ENCODE assay signal across 1 cellular context in the genomic region with DNA sequence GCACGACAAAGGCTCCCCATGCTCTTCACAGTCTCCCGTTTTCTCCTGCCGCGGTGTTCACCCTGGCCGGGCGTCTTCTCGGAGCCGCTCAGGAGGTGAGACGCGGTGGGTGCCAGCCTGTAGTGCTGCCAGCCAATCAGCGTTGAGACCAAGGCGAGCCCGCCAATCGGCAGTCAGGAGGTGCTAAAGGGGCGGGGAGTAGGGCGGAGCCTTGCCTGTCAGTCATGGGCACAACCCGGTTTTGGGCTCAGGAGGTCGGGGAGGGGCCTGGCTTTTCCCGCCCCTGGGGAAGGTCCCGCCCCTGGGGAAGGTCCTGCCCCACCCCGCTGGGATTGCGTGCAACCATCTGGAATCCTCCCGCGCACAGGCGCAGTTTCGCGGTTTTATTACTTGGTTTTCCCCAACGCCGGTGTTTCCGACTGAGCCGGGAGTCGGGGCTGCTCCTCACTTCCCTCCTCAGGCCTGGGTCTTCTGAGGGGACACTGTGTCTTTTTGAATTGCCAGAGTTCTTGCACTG.
TF ChIP-seq lines count a peak whose summit lies in the region.

PRDM7 (minus strand) TSS at position 92 of the 517 bp plus-strand sequence. CDS start 1,421 bp downstream, outside the sequence.

TF ChIP-seq in K562, 482 proteins besides CTCF, POLR2A, EP300 and RAD21 (continued from another document and continues in another):
- TF ChIP-seq CUX1 (CRISPR knock-in tag; IDR thresholded peaks at IDR 0.05) (no peak), U2AF1 (optimal IDR thresholded peaks at IDR 0.05; ENCODE audit: low read depth, low read length) (no peak), PHTF2 (CRISPR knock-in tag; IDR thresholded peaks at IDR 0.05) (no peak), ARHGAP35 (IDR thresholded peaks at IDR 0.05; ENCODE audit: partially characterized antibody) (no peak), HMGXB4 (CRISPR knock-in tag; IDR thresholded peaks at IDR 0.05) (no peak), HEY1 (CRISPR knock-in tag; IDR thresholded peaks at IDR 0.05; ENCODE audit: borderline replicate concordance) (no peak), LARP7 (IDR thresholded peaks at IDR 0.05) (no peak), SMARCC2 (IDR thresholded peaks at IDR 0.05; ENCODE audit: low read depth) (no peak), NCOA6 (IDR thresholded peaks at IDR 0.05) (no peak), SMARCE1 (IDR thresholded peaks at IDR 0.05) (no peak), CREB5 (CRISPR knock-in tag; IDR thresholded peaks at IDR 0.05) (no peak), CHD2 (IDR thresholded peaks at IDR 0.05; ENCODE audit: low read depth, low read length) (peak; percentile 82), FOXP1 (CRISPR knock-in tag; IDR thresholded peaks at IDR 0.05) (no peak), ZNF174 (CRISPR knock-in tag; IDR thresholded peaks at IDR 0.05) (no peak), ZBTB43 (CRISPR knock-in tag; IDR thresholded peaks at IDR 0.05) (no peak), ZNF12 (CRISPR knock-in tag; IDR thresholded peaks at IDR 0.05) (no peak), ZNF277 (CRISPR knock-in tag; IDR thresholded peaks at IDR 0.05; ENCODE audit: borderline replicate concordance) (no peak), HIVEP1 (CRISPR knock-in tag; IDR thresholded peaks at IDR 0.05) (no peak), NR4A1 (CRISPR knock-in tag; IDR thresholded peaks at IDR 0.05) (no peak), NR4A1 (tag; IDR thresholded peaks at IDR 0.05) (no peak), HES1 (IDR thresholded peaks at IDR 0.05; ENCODE audit: low read depth) (no peak), CHD1 (IDR thresholded peaks at IDR 0.05; ENCODE audit: low read length) (no peak), RBM25 (IDR thresholded peaks at IDR 0.05; ENCODE audit: low read depth, low read length, severe bottlenecking) (peak; percentile 89), ILF3 (IDR thresholded peaks at IDR 0.05; ENCODE audit: borderline replicate concordance) (no peak), NEUROD1 (IDR thresholded peaks at IDR 0.05; ENCODE audit: borderline replicate concordance, low read depth, low read length, partially characterized antibody) (peak; percentile 84), TARDBP (IDR thresholded peaks at IDR 0.05) (no peak), GABPB2 (CRISPR knock-in tag; conservative IDR thresholded peaks at IDR 0.05) (no peak), CBX8 (IDR thresholded peaks at IDR 0.05; ENCODE audit: borderline replicate concordance, extremely low read depth, low read depth, low read length, poor library complexity, severe bottlenecking) (no peak), PKNOX1 (IDR thresholded peaks at IDR 0.05) (peak; percentile 99), TFAP4 (CRISPR knock-in tag; IDR thresholded peaks at IDR 0.05; ENCODE audit: borderline replicate concordance) (peak; percentile 91), ZNF282 (CRISPR knock-in tag; IDR thresholded peaks at IDR 0.05) (no peak), DIDO1 (tag; IDR thresholded peaks at IDR 0.05; ENCODE audit: low read depth) (no peak)
- TF ChIP-seq, protein P1, sequence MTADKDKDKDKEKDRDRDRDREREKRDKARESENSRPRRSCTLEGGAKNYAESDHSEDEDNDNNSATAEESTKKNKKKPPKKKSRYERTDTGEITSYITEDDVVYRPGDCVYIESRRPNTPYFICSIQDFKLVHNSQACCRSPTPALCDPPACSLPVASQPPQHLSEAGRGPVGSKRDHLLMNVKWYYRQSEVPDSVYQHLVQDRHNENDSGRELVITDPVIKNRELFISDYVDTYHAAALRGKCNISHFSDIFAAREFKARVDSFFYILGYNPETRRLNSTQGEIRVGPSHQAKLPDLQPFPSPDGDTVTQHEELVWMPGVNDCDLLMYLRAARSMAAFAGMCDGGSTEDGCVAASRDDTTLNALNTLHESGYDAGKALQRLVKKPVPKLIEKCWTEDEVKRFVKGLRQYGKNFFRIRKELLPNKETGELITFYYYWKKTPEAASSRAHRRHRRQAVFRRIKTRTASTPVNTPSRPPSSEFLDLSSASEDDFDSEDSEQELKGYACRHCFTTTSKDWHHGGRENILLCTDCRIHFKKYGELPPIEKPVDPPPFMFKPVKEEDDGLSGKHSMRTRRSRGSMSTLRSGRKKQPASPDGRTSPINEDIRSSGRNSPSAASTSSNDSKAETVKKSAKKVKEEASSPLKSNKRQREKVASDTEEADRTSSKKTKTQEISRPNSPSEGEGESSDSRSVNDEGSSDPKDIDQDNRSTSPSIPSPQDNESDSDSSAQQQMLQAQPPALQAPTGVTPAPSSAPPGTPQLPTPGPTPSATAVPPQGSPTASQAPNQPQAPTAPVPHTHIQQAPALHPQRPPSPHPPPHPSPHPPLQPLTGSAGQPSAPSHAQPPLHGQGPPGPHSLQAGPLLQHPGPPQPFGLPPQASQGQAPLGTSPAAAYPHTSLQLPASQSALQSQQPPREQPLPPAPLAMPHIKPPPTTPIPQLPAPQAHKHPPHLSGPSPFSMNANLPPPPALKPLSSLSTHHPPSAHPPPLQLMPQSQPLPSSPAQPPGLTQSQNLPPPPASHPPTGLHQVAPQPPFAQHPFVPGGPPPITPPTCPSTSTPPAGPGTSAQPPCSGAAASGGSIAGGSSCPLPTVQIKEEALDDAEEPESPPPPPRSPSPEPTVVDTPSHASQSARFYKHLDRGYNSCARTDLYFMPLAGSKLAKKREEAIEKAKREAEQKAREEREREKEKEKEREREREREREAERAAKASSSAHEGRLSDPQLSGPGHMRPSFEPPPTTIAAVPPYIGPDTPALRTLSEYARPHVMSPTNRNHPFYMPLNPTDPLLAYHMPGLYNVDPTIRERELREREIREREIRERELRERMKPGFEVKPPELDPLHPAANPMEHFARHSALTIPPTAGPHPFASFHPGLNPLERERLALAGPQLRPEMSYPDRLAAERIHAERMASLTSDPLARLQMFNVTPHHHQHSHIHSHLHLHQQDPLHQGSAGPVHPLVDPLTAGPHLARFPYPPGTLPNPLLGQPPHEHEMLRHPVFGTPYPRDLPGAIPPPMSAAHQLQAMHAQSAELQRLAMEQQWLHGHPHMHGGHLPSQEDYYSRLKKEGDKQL (CRISPR knock-in tag; IDR thresholded peaks at IDR 0.05; ENCODE audit: borderline replicate concordance): no peak
- TF ChIP-seq, protein P2, sequence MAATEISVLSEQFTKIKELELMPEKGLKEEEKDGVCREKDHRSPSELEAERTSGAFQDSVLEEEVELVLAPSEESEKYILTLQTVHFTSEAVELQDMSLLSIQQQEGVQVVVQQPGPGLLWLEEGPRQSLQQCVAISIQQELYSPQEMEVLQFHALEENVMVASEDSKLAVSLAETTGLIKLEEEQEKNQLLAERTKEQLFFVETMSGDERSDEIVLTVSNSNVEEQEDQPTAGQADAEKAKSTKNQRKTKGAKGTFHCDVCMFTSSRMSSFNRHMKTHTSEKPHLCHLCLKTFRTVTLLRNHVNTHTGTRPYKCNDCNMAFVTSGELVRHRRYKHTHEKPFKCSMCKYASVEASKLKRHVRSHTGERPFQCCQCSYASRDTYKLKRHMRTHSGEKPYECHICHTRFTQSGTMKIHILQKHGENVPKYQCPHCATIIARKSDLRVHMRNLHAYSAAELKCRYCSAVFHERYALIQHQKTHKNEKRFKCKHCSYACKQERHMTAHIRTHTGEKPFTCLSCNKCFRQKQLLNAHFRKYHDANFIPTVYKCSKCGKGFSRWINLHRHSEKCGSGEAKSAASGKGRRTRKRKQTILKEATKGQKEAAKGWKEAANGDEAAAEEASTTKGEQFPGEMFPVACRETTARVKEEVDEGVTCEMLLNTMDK (IDR thresholded peaks at IDR 0.05; ENCODE audit: borderline replicate concordance, insufficient read depth, low read depth, low read length, poor library complexity, severe bottlenecking): no peak
